In genomic region chr20:9220874-9221547, GRCh38 we compare ENCODE assay signal across 15 cellular contexts.
DNase-seq lines count a peak whose midpoint lies in the region; ATAC-seq and TF ChIP-seq lines count a peak whose summit lies in the region.
"Had no signal": no experiment of that assay in that cellular context is flagged by ENCODE, and none has a peak within 500 bp of the region (broad histone marks: within the 10 kb centered on the region; RNA-seq: fewer than 3 reads in every experiment).

No MANE protein-coding gene starts in this region.

- no peak overlapping the region for H2BK120ac ChIP-seq in IMR-90 (ENCODE audit: low read depth, low read length)

- peaks cover 13% of the 10 kb centered on the region; the same call in 1 of the 2 replicates for H4K20me1 ChIP-seq in IMR-90 (ENCODE audit: insufficient read depth, low read length)

- peak overlapping the region; percentile 5; the same call in 1 of the 2 replicates for H3K4ac ChIP-seq in IMR-90 (ENCODE audit: low read depth, low read length)

- no TSS peak for BruUV-seq in IMR-90 (replicated peaks; lab: Mats Ljungman, UMichigan)

- H3K9me3 ChIP-seq in IMR-90 (ENCODE audit: control insufficient read depth, insufficient read depth, low read length) (no peaks in the 10 kb centered on the region), WERI-Rb-1 (ENCODE audit: severe bottlenecking) (no peaks in the 10 kb centered on the region), BE2C (no peaks in the 10 kb centered on the region)
- H3K9me3 ChIP-seq: vagina had no signal

- intact Hi-C loops in IMR-90 (cut with micrococcal nuclease) = no loop called here

- peaks cover 8% of the 10 kb centered on the region for H3K4me1 ChIP-seq in IMR-90 (ENCODE audit: control insufficient read depth, insufficient read depth, low read length)
- H3K4me1 ChIP-seq in BE2C = peaks cover 19% of the 10 kb centered on the region
- H3K4me1 ChIP-seq: vagina had no signal

- CTCF ChIA-PET in IMR-90 (lab: Yijun Ruan, JAX) = no interaction called here

- dilution Hi-C loops in IMR-90 (cut with HindIII; ENCODE audit: low sequenced_read_pairs, unreplicated experiment) = no loop called here

- H3K4me3 ChIP-seq in AG10803 (ENCODE audit: low read length) = no peak overlapping the region
- no peak overlapping the region for H3K4me3 ChIP-seq in IMR-90 (ENCODE audit: insufficient read depth, low read depth, low read length)
- no peak overlapping the region for H3K4me3 ChIP-seq in epithelial cell of proximal tubule (ENCODE audit: low read depth, low read length)
- no peak overlapping the region for H3K4me3 ChIP-seq in WERI-Rb-1 (ENCODE audit: low read depth, low read length)
- no peak overlapping the region for H3K4me3 ChIP-seq in BE2C (ENCODE audit: low read depth, low read length)
- H3K4me3 ChIP-seq: vagina had no signal

- no peak overlapping the region for H3K4me2 ChIP-seq in IMR-90 (ENCODE audit: low read depth, low read length)

- 0 out of 2 replicates have a peak overlapping the region, but pooled peaks have one; percentile 2 for H2BK20ac ChIP-seq in IMR-90 (ENCODE audit: low read depth, low read length)

- H3K56ac ChIP-seq in IMR-90 (ENCODE audit: extremely low read depth, insufficient read depth, low read length) = no peak overlapping the region

- H3K14ac ChIP-seq in IMR-90 (replicated peaks; ENCODE audit: low read depth, low read length) = peak overlapping the region; percentile 5

- H4K91ac ChIP-seq in IMR-90 (ENCODE audit: insufficient read depth, low read depth, low read length) = no peak overlapping the region

- TF ChIP-seq CTCF in AG10803 (conservative IDR thresholded peaks at IDR 0.05; ENCODE audit: low read length) (no peak), IMR-90 (conservative IDR thresholded peaks at IDR 0.05; ENCODE audit: low read depth, low read length) (no peak), epithelial cell of proximal tubule (conservative IDR thresholded peaks at IDR 0.05; ENCODE audit: low read depth, low read length) (no peak), WERI-Rb-1 (IDR thresholded peaks at IDR 0.05; ENCODE audit: low read depth, low read length) (no peak), BE2C (IDR thresholded peaks at IDR 0.05; ENCODE audit: low read depth, low read length) (no peak)

- H3K27ac ChIP-seq in IMR-90 (ENCODE audit: insufficient read depth, low read length) = no peak overlapping the region
- H3K27ac ChIP-seq in WERI-Rb-1 = no peak overlapping the region
- H3K27ac ChIP-seq: C4-2B, vagina had no signal

- H2AK9ac ChIP-seq in IMR-90 (replicated peaks; ENCODE audit: low read depth, low read length, poor library complexity) = no peak overlapping the region

- H2BK5ac ChIP-seq in IMR-90 (ENCODE audit: low read depth, low read length, poor library complexity, severe bottlenecking) = peak overlapping the region; percentile 51

- peak overlapping the region; percentile 16; the same call in 1 of the 2 replicates for H3K18ac ChIP-seq in IMR-90 (ENCODE audit: low read depth, low read length)

- no CpG with 5 or more reads among the region's 6 CpGs for WGBS in IMR-90 (ENCODE audit: extremely low coverage in 2 of 2, insufficient read length in 1 of 2), 2 experiments

- H2AFZ ChIP-seq in IMR-90 (replicated peaks; ENCODE audit: low read length, poor library complexity) = no peak overlapping the region

- 0 out of 2 replicates have a peak overlapping the region, but pooled peaks have one; percentile 6 for H3K23ac ChIP-seq in IMR-90 (ENCODE audit: low read depth, low read length)

- peaks cover 17 to 64% of the 10 kb centered on the region in 2 experiments for H3K79me1 ChIP-seq in IMR-90 (ENCODE audit: low read depth in 1 of 2, low read length in 2 of 2)

- H3K36me3 ChIP-seq in IMR-90 (ENCODE audit: control insufficient read depth, insufficient read depth, low read length) (no peaks in the 10 kb centered on the region; the same call in 1 of the 2 replicates), WERI-Rb-1 (no peaks in the 10 kb centered on the region), BE2C (peaks cover 3% of the 10 kb centered on the region; the same call in 1 of the 2 replicates)
- H3K36me3 ChIP-seq: vagina had no signal

- H3K9ac ChIP-seq in IMR-90 (ENCODE audit: low read depth, low read length) = no peak overlapping the region

- 0 out of 3 replicates have a peak overlapping the region, but pooled peaks have one; percentile 17 for H2BK15ac ChIP-seq in IMR-90 (ENCODE audit: low read depth, low read length)

- no peak for TF ChIP-seq POLR2A in IMR-90 (IDR thresholded peaks at IDR 0.05; ENCODE audit: low read depth, low read length)

- H2AK5ac ChIP-seq in IMR-90 (ENCODE audit: low read depth, low read length) = peak overlapping the region; percentile 13; the same call in 1 of the 2 replicates

- peak overlapping the region in 1 of 2 experiments; percentile 11; a peak in 1 of 4 replicates for H4K8ac ChIP-seq in IMR-90 (ENCODE audit: low read depth in 2 of 2, low read length in 2 of 2)

- H3K9me1 ChIP-seq in IMR-90 (ENCODE audit: insufficient read depth, low read length) = peaks cover 14% of the 10 kb centered on the region

- no peak overlapping the region for H4K5ac ChIP-seq in IMR-90 (ENCODE audit: low read depth, low read length)

- peak; percentile 72 for ATAC-seq in IMR-90 (ENCODE audit: low read depth)
- ATAC-seq: activated CD8-positive, alpha-beta memory T cell treated with anti-CD3 and anti-CD28 coated beads, Interleukin-2, amount 10 ng/mL, durations not matched to agents 7 days and 5 days had no signal

- TF ChIP-seq RAD21 in IMR-90 (IDR thresholded peaks at IDR 0.05; ENCODE audit: low read length) = no peak

- no peaks in the 10 kb centered on the region for H3K27me3 ChIP-seq in IMR-90 (ENCODE audit: control insufficient read depth, insufficient read depth, low read length)
- no peaks in the 10 kb centered on the region for H3K27me3 ChIP-seq in WERI-Rb-1 (ENCODE audit: insufficient read depth, low read depth, severe bottlenecking)
- no peaks in the 10 kb centered on the region for H3K27me3 ChIP-seq in BE2C
- H3K27me3 ChIP-seq: vagina had no signal

- POLR2A ChIA-PET in IMR-90 (lab: Charles Lee; ENCODE audit: unreplicated experiment) = no interaction called here

- DNase-seq in AG10803 (ENCODE audit: low read depth) (peak; percentile 94), IMR-90 (peak; percentile 84), epithelial cell of proximal tubule (ENCODE audit: low read depth) (peak; percentile 40), myocyte (ENCODE audit: low read depth) (peak; percentile 78), WERI-Rb-1 (no peak), BE2C (no peak), NCI-H187 treated with DMSO at 0.1 percent for 48 hours (lab: John Stamatoyannopoulos, UW) (no peak)
- DNase-seq in central memory CD4-positive, alpha-beta T cell = no peak
- DNase-seq: activated CD8-positive, alpha-beta memory T cell treated with anti-CD3 and anti-CD28 coated beads, Interleukin-2, amount 10 ng/mL, durations not matched to agents 7 days and 5 days; dermis blood vessel endothelial cell; NCI-H1105; NCI-H524 treated with DMSO at 0.1 percent for 48 hours; nucleus accumbens had no signal

- in situ Hi-C loops in IMR-90 (cut with MboI; ENCODE audit: low sequenced_read_pairs) = no loop called here

TF ChIP-seq in IMR-90, 13 proteins besides CTCF, POLR2A, EP300 and RAD21:
- TF ChIP-seq RCOR1 (IDR thresholded peaks at IDR 0.05; ENCODE audit: insufficient replicate concordance, low read length) (no peak), CEBPB (IDR thresholded peaks at IDR 0.05; ENCODE audit: low read depth, low read length) (no peak)
- TF ChIP-seq, protein P1, sequence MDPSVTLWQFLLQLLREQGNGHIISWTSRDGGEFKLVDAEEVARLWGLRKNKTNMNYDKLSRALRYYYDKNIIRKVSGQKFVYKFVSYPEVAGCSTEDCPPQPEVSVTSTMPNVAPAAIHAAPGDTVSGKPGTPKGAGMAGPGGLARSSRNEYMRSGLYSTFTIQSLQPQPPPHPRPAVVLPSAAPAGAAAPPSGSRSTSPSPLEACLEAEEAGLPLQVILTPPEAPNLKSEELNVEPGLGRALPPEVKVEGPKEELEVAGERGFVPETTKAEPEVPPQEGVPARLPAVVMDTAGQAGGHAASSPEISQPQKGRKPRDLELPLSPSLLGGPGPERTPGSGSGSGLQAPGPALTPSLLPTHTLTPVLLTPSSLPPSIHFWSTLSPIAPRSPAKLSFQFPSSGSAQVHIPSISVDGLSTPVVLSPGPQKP (IDR thresholded peaks at IDR 0.05; ENCODE audit: borderline replicate concordance, low read depth, low read length) = no peak

Comparison
In these comparisons a context has a peak if more than half of its experiments do, and no peak if none do; other contexts are left out.
1. DNase-seq: peak in AG10803 (single experiment), IMR-90 (single experiment), epithelial cell of proximal tubule (single experiment) and myocyte (single experiment); none in WERI-Rb-1 (single experiment), BE2C (single experiment), central memory CD4-positive, alpha-beta T cell (single experiment) and NCI-H187 treated with DMSO at 0.1 percent for 48 hours (single experiment).